1 cellular context compared by ENCODE assay signal in the genomic region with DNA sequence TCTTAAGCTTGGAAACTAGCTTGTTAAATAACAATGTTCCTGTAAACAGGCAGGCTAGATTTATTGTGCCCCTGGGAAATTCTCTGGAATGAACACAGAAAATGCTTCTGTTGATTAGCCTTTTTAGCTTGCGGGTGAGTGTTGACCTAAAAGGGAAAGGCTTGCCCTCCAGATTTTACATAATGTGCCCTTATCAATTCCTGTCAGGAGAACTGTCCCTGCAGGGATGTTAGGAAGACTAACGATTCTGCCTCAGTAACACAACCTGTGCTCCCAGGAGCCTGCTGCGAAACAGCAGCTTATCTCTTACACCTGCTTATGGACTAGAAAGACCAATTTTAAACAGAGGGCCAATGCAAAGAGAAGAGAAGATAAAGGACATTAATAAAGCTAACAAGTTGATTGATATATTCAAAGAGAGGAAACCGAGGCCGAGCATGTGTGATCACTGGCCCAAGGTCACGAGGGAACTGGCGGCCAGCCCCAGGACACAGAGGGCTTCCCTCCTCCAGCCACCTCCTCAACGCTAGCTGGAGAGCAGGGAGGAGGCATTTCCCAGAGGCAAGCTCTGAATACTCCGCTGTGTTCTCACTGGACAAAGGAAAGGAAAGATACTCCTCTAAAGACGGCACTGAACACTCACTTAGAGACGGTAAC.
TF ChIP-seq lines count a peak whose summit lies in the region.

No MANE protein-coding gene starts in this region.

TF ChIP-seq in GM23338, 12 proteins besides CTCF, POLR2A, EP300 and RAD21 (continued from another document):
- TF ChIP-seq, protein P1, sequence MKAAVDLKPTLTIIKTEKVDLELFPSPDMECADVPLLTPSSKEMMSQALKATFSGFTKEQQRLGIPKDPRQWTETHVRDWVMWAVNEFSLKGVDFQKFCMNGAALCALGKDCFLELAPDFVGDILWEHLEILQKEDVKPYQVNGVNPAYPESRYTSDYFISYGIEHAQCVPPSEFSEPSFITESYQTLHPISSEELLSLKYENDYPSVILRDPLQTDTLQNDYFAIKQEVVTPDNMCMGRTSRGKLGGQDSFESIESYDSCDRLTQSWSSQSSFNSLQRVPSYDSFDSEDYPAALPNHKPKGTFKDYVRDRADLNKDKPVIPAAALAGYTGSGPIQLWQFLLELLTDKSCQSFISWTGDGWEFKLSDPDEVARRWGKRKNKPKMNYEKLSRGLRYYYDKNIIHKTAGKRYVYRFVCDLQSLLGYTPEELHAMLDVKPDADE (IDR thresholded peaks at IDR 0.05), result no peak
- no peak for TF ChIP-seq CREB1 (CRISPR knock-in tag; IDR thresholded peaks at IDR 0.05; ENCODE audit: low read depth)
- TF ChIP-seq NANOG (IDR thresholded peaks at IDR 0.05; ENCODE audit: borderline replicate concordance), result no peak
- no peak for TF ChIP-seq JUNB (IDR thresholded peaks at IDR 0.05; ENCODE audit: unreplicated experiment)
- no peak for TF ChIP-seq EZH2phosphoT487 (IDR thresholded peaks at IDR 0.05; ENCODE audit: unreplicated experiment)
- TF ChIP-seq, protein P2, sequence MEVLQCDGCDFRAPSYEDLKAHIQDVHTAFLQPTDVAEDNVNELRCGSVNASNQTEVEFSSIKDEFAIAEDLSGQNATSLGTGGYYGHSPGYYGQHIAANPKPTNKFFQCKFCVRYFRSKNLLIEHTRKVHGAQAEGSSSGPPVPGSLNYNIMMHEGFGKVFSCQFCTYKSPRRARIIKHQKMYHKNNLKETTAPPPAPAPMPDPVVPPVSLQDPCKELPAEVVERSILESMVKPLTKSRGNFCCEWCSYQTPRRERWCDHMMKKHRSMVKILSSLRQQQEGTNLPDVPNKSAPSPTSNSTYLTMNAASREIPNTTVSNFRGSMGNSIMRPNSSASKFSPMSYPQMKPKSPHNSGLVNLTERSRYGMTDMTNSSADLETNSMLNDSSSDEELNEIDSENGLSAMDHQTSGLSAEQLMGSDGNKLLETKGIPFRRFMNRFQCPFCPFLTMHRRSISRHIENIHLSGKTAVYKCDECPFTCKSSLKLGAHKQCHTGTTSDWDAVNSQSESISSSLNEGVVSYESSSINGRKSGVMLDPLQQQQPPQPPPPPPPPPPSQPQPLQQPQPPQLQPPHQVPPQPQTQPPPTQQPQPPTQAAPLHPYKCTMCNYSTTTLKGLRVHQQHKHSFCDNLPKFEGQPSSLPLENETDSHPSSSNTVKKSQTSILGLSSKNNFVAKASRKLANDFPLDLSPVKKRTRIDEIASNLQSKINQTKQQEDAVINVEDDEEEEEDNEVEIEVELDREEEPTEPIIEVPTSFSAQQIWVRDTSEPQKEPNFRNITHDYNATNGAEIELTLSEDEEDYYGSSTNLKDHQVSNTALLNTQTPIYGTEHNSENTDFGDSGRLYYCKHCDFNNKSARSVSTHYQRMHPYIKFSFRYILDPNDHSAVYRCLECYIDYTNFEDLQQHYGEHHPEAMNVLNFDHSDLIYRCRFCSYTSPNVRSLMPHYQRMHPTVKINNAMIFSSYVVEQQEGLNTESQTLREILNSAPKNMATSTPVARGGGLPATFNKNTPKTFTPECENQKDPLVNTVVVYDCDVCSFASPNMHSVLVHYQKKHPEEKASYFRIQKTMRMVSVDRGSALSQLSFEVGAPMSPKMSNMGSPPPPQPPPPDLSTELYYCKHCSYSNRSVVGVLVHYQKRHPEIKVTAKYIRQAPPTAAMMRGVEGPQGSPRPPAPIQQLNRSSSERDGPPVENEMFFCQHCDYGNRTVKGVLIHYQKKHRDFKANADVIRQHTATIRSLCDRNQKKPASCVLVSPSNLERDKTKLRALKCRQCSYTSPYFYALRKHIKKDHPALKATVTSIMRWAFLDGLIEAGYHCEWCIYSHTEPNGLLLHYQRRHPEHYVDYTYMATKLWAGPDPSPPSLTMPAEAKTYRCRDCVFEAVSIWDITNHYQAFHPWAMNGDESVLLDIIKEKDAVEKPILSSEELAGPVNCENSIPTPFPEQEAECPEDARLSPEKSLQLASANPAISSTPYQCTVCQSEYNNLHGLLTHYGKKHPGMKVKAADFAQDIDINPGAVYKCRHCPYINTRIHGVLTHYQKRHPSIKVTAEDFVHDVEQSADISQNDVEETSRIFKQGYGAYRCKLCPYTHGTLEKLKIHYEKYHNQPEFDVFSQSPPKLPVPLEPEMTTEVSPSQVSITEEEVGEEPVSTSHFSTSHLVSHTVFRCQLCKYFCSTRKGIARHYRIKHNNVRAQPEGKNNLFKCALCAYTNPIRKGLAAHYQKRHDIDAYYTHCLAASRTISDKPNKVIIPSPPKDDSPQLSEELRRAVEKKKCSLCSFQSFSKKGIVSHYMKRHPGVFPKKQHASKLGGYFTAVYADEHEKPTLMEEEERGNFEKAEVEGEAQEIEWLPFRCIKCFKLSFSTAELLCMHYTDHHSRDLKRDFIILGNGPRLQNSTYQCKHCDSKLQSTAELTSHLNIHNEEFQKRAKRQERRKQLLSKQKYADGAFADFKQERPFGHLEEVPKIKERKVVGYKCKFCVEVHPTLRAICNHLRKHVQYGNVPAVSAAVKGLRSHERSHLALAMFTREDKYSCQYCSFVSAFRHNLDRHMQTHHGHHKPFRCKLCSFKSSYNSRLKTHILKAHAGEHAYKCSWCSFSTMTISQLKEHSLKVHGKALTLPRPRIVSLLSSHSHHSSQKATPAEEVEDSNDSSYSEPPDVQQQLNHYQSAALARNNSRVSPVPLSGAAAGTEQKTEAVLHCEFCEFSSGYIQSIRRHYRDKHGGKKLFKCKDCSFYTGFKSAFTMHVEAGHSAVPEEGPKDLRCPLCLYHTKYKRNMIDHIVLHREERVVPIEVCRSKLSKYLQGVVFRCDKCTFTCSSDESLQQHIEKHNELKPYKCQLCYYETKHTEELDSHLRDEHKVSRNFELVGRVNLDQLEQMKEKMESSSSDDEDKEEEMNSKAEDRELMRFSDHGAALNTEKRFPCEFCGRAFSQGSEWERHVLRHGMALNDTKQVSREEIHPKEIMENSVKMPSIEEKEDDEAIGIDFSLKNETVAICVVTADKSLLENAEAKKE (CRISPR knock-in tag; IDR thresholded peaks at IDR 0.05), result no peak
- TF ChIP-seq STAT1 (IDR thresholded peaks at IDR 0.05; ENCODE audit: unreplicated experiment), result no peak
